15 cellular contexts compared by ENCODE assay signal in genomic region chr1:185467125-185467524, GRCh38.
DNase-seq lines count a peak whose midpoint lies in the region; ATAC-seq, FAIRE-seq and TF ChIP-seq lines count a peak whose summit lies in the region.
"Had no signal": no experiment of that assay in that cellular context is flagged by ENCODE, and none has a peak within 500 bp of the region (broad histone marks: within the 10 kb centered on the region; RNA-seq: fewer than 3 reads in every experiment).

No MANE protein-coding gene starts in this region.

- H3K27me3 ChIP-seq in IMR-90 (ENCODE audit: control insufficient read depth, insufficient read depth, low read length) (peaks cover 7% of the 10 kb centered on the region; the same call in 1 of the 2 replicates), K562 (ENCODE audit: control insufficient read depth in 2 of 2, insufficient read depth in 2 of 2, low read length in 2 of 2) (peaks cover 4% of the 10 kb centered on the region in 2 experiments; a peak in 3 of 5 replicates), trophoblast cell (ENCODE audit: insufficient read depth, low read length) (no peaks in the 10 kb centered on the region)
- no peaks in the 10 kb centered on the region for H3K27me3 ChIP-seq in CD4-positive, alpha-beta T cell (ENCODE audit: control insufficient read depth, insufficient read depth, low read length)
- H3K27me3 ChIP-seq: BLaER1 treated with 17β-estradiol and CSF1 and Interleukin-3, amounts not matched to agents 10 nM and 100 nM had no signal

- TF ChIP-seq RAD21 in IMR-90 (IDR thresholded peaks at IDR 0.05; ENCODE audit: low read length) (no peak), K562 (CRISPR knock-in tag; conservative IDR thresholded peaks at IDR 0.05 in 1 of 2, IDR thresholded peaks at IDR 0.05 in 1 of 2) (peak; percentile 34 to 57)

- no peaks in the 10 kb centered on the region for H3K36me3 ChIP-seq in IMR-90 (ENCODE audit: control insufficient read depth, insufficient read depth, low read length)
- no peaks in the 10 kb centered on the region for H3K36me3 ChIP-seq in K562 (ENCODE audit: control insufficient read depth, insufficient read depth, low read length)
- H3K36me3 ChIP-seq in trophoblast cell (ENCODE audit: control insufficient read depth in 1 of 2, insufficient read depth in 2 of 2, low read length in 2 of 2), result no peaks in the 10 kb centered on the region
- H3K36me3 ChIP-seq: BLaER1 treated with 17β-estradiol and CSF1 and Interleukin-3, amounts not matched to agents 10 nM and 100 nM had no signal

- no peak for TF ChIP-seq POLR2A in IMR-90 (IDR thresholded peaks at IDR 0.05; ENCODE audit: low read depth, low read length)
- TF ChIP-seq POLR2A in K562 (conservative IDR thresholded peaks at IDR 0.05), result no peak

- H2AK9ac ChIP-seq in IMR-90 (replicated peaks; ENCODE audit: low read depth, low read length, poor library complexity), result no peak overlapping the region

- H2AFZ ChIP-seq in IMR-90 (replicated peaks; ENCODE audit: low read length, poor library complexity) (peak overlapping the region; percentile 26), K562 (ENCODE audit: low read depth, low read length) (peak overlapping the region; percentile 36; the same call in 1 of the 2 replicates), trophoblast cell (ENCODE audit: insufficient read depth, low read length, poor library complexity) (no peak overlapping the region)
- H2AFZ ChIP-seq: GM23338 had no signal

- H3K4me2 ChIP-seq in IMR-90 (ENCODE audit: low read depth, low read length), result no peak overlapping the region
- H3K4me2 ChIP-seq in K562 (ENCODE audit: insufficient read depth, low read length), result no peak overlapping the region
- no peak overlapping the region for H3K4me2 ChIP-seq in trophoblast cell (ENCODE audit: low read length)
- H3K4me2 ChIP-seq: BLaER1 treated with 17β-estradiol and CSF1 and Interleukin-3, amounts not matched to agents 10 nM and 100 nM; GM23338 had no signal

- no peak overlapping the region for H3K23ac ChIP-seq in IMR-90 (ENCODE audit: low read depth, low read length)
- H3K23ac ChIP-seq in trophoblast cell (ENCODE audit: low read length), result no peak overlapping the region

- no peak overlapping the region for H3K18ac ChIP-seq in IMR-90 (ENCODE audit: low read depth, low read length)
- no peak overlapping the region for H3K18ac ChIP-seq in trophoblast cell (ENCODE audit: low read length)

- H2BK5ac ChIP-seq in IMR-90 (ENCODE audit: low read depth, low read length, poor library complexity, severe bottlenecking) (no peak overlapping the region), trophoblast cell (ENCODE audit: low read depth, low read length, poor library complexity) (no peak overlapping the region)

- BruUV-seq in IMR-90 (replicated peaks; lab: Mats Ljungman, UMichigan) (no TSS peak), K562 (replicated peaks; lab: Mats Ljungman, UMichigan) (no TSS peak)

- H4K5ac ChIP-seq in IMR-90 (ENCODE audit: low read depth, low read length), result no peak overlapping the region

- no peak overlapping the region for H3K4me3 Mint-ChIP-seq in CD4-positive, alpha-beta T cell
- H3K4me3 Mint-ChIP-seq: CD8-positive, alpha-beta memory T cell; GM23338 had no signal

- H3K4me1 Mint-ChIP-seq in CD4-positive, alpha-beta T cell (ENCODE audit: low read depth), result no peaks in the 10 kb centered on the region
- H3K4me1 Mint-ChIP-seq: GM23338 had no signal

- no peak for TF ChIP-seq EP300 in K562 (IDR thresholded peaks at IDR 0.05; ENCODE audit: low read length)

- DNase-seq in IMR-90, result no peak
- DNase-seq in K562 (ENCODE audit: extremely low read depth in 1 of 4, low spot score in 3 of 4), result peak in 1 of 4 experiments; percentile 30
- no peak for DNase-seq in trophoblast cell
- no peak for DNase-seq in stimulated activated naive CD4-positive, alpha-beta T cell treated with Interleukin-2 at 50 U/mL for 16 hours (lab: John Stamatoyannopoulos, UW)
- DNase-seq in CD4-positive, alpha-beta T cell, result no peak
- DNase-seq: ACHN; Caco-2; CD8-positive, alpha-beta memory T cell; DND-41; GDM1; H7 had no signal

- dilution Hi-C loops in IMR-90 (cut with HindIII; ENCODE audit: low sequenced_read_pairs, unreplicated experiment), result no loop called here

- no peak overlapping the region for H4K8ac ChIP-seq in IMR-90 (ENCODE audit: low read depth in 2 of 2, low read length in 2 of 2)
- H4K8ac ChIP-seq in trophoblast cell (ENCODE audit: low read depth, low read length), result no peak overlapping the region

- no peak overlapping the region for H4K12ac ChIP-seq in trophoblast cell (ENCODE audit: low read depth, low read length)

- FAIRE-seq in K562 (lab: Jason Lieb, UNC), result no peak

- no peaks in the 10 kb centered on the region for H3K9me3 ChIP-seq in IMR-90 (ENCODE audit: control insufficient read depth, insufficient read depth, low read length)
- no peaks in the 10 kb centered on the region for H3K9me3 ChIP-seq in K562 (replicated peaks; ENCODE audit: control insufficient read depth, insufficient read depth, low read depth, low read length)
- H3K9me3 ChIP-seq in trophoblast cell (ENCODE audit: insufficient read depth, low read depth, low read length), result no peaks in the 10 kb centered on the region
- H3K9me3 ChIP-seq in CD4-positive, alpha-beta T cell (ENCODE audit: control insufficient read depth, low read length), result no peaks in the 10 kb centered on the region
- H3K9me3 ChIP-seq: BLaER1 treated with 17β-estradiol and CSF1 and Interleukin-3, amounts not matched to agents 10 nM and 100 nM; Caco-2 had no signal

- no peaks in the 10 kb centered on the region for H3K9me1 ChIP-seq in IMR-90 (ENCODE audit: insufficient read depth, low read length)
- no peaks in the 10 kb centered on the region for H3K9me1 ChIP-seq in K562 (ENCODE audit: control insufficient read depth, insufficient read depth, low read length)

- no peaks in the 10 kb centered on the region for H3K9me3 Mint-ChIP-seq in CD4-positive, alpha-beta T cell
- H3K9me3 Mint-ChIP-seq: CD8-positive, alpha-beta memory T cell; GM23338 had no signal

- H2BK120ac ChIP-seq in IMR-90 (ENCODE audit: low read depth, low read length), result no peak overlapping the region
- no peak overlapping the region for H2BK120ac ChIP-seq in trophoblast cell (ENCODE audit: insufficient read depth, low read length, poor library complexity)

- no peak overlapping the region for H2BK15ac ChIP-seq in IMR-90 (ENCODE audit: low read depth, low read length)

- H3K4me1 ChIP-seq in IMR-90 (ENCODE audit: control insufficient read depth, insufficient read depth, low read length) (0 out of 2 replicates have a peak, but pooled peaks cover 2% of the 10 kb centered on the region), K562 (replicated peaks in 1 of 2; ENCODE audit: control insufficient read depth in 2 of 2, insufficient read depth in 2 of 2, low read length in 2 of 2) (peaks cover 0 to 8% of the 10 kb centered on the region in 2 experiments; a peak in 2 of 5 replicates), trophoblast cell (ENCODE audit: control insufficient read depth in 1 of 2, insufficient read depth in 2 of 2, low read length in 2 of 2) (peaks cover 0 to 7% of the 10 kb centered on the region in 2 experiments)

- H3K27me3 Mint-ChIP-seq in CD4-positive, alpha-beta T cell, result no peaks in the 10 kb centered on the region

- H2BK20ac ChIP-seq in IMR-90 (ENCODE audit: low read depth, low read length), result no peak overlapping the region

- H3K36me3 Mint-ChIP-seq in CD4-positive, alpha-beta T cell (ENCODE audit: low read depth), result no peaks in the 10 kb centered on the region
- H3K36me3 Mint-ChIP-seq: CD8-positive, alpha-beta memory T cell had no signal

- peak overlapping the region; percentile 43 for H2BK12ac ChIP-seq in trophoblast cell (ENCODE audit: low read length)

- in situ Hi-C loops in IMR-90 (cut with MboI; ENCODE audit: low sequenced_read_pairs), result no loop called here
- in situ Hi-C loops in K562 (cut with MboI), result no loop called here

- no peak for ATAC-seq in IMR-90 (ENCODE audit: low read depth)
- ATAC-seq in K562, result peak; percentile 86
- no peak for ATAC-seq in HG03432 (IDR thresholded peaks at IDR 0.05; ENCODE audit: unreplicated experiment)
- ATAC-seq in CD4-positive, alpha-beta T cell (ENCODE audit: poor library complexity), result no peak
- ATAC-seq: GM23338 had no signal

- H3K27ac ChIP-seq in 22Rv1 (no peak overlapping the region), IMR-90 (ENCODE audit: insufficient read depth, low read length) (no peak overlapping the region), K562 (ENCODE audit: extremely low read depth, low read depth, low read length) (no peak overlapping the region), trophoblast cell (ENCODE audit: low read depth, low read length) (no peak overlapping the region)
- H3K27ac ChIP-seq in CD4-positive, alpha-beta T cell (ENCODE audit: low read depth, low read length), result no peak overlapping the region
- H3K27ac ChIP-seq: BLaER1 treated with 17β-estradiol and CSF1 and Interleukin-3, amounts not matched to agents 10 nM and 100 nM had no signal

- H4K20me1 ChIP-seq in IMR-90 (ENCODE audit: insufficient read depth, low read length) (no peaks in the 10 kb centered on the region), K562 (replicated peaks; ENCODE audit: control insufficient read depth, insufficient read depth, low read length) (no peaks in the 10 kb centered on the region)
- H4K20me1 ChIP-seq: BLaER1 treated with 17β-estradiol and CSF1 and Interleukin-3, amounts not matched to agents 10 nM and 100 nM had no signal

- no peak overlapping the region for H3K56ac ChIP-seq in IMR-90 (ENCODE audit: extremely low read depth, insufficient read depth, low read length)

- 70% methylated on average over 2 of the region's 7 CpGs; no CpG with 5 or more reads in 1 of the 2 experiments for WGBS in IMR-90 (ENCODE audit: extremely low coverage in 2 of 2, insufficient read length in 1 of 2), 2 experiments
- WGBS in K562 (ENCODE audit: insufficient coverage, low coverage, missing lambda C conversion rate), result 1% methylated on average over 7 of the region's 7 CpGs
- no CpG with 5 or more reads among the region's 7 CpGs for WGBS in trophoblast cell (ENCODE audit: extremely low coverage, insufficient coverage, insufficient read length)

- no peak overlapping the region for H3K4ac ChIP-seq in IMR-90 (ENCODE audit: low read depth, low read length)
- no peak overlapping the region for H3K4ac ChIP-seq in trophoblast cell (ENCODE audit: low read depth, low read length)

- intact Hi-C loops in IMR-90 (cut with micrococcal nuclease) (no loop called here), K562 (cut with micrococcal nuclease) (loop anchor here (5.0 kb wide), 1 partner anchor 150 kb away; the partner anchor contains the start of gene IVNS1ABP)
- intact Hi-C loops in CD4-positive, alpha-beta T cell (cut with DNase I, micrococcal nuclease), result no loop called here

- CTCF ChIA-PET in IMR-90 (lab: Yijun Ruan, JAX), result no interaction called here
- CTCF ChIA-PET in K562 (lab: Yijun Ruan, JAX; ENCODE audit: low intra/inter-chr PET ratio), result no interaction called here
- CTCF ChIA-PET in CD4-positive, alpha-beta T cell (lab: Charles Lee), result interaction anchor here (1.2 kb wide), 1 partner anchor 17 kb away, joined by 3 read pairs; no protein-coding TSS in a partner anchor

- H3K27ac Mint-ChIP-seq in CD4-positive, alpha-beta T cell, result no peak overlapping the region
- H3K27ac Mint-ChIP-seq: CD8-positive, alpha-beta memory T cell; GM23338 had no signal

- POLR2A ChIA-PET in IMR-90 (lab: Charles Lee; ENCODE audit: unreplicated experiment) (no interaction called here), K562 (lab: Yijun Ruan, JAX) (interaction anchor here (0.6 to 0.7 kb wide), 2 partner anchors 9 to 278 kb away, joined by 3 read pairs; no protein-coding TSS in a partner anchor)
- POLR2A ChIA-PET in CD4-positive, alpha-beta T cell (lab: Charles Lee), result interaction anchor here (0.6 kb wide), 1 partner anchor 43 kb away, joined by 5 read pairs; no protein-coding TSS in a partner anchor

- H3K4me3 ChIP-seq in IMR-90 (ENCODE audit: insufficient read depth, low read depth, low read length) (no peak overlapping the region), K562 (no peak overlapping the region), trophoblast cell (ENCODE audit: low read depth, low read length) (no peak overlapping the region)
- H3K4me3 ChIP-seq: BLaER1 treated with 17β-estradiol and CSF1 and Interleukin-3, amounts not matched to agents 10 nM and 100 nM; GM23338 had no signal

- no peaks in the 10 kb centered on the region for H3K79me1 ChIP-seq in IMR-90 (ENCODE audit: low read depth in 1 of 2, low read length in 2 of 2)
- H3K79me1 ChIP-seq in trophoblast cell (ENCODE audit: low read length), result no peaks in the 10 kb centered on the region

- no peaks in the 10 kb centered on the region for H3K79me2 ChIP-seq in K562 (ENCODE audit: control insufficient read depth, insufficient read depth, low read length)
- H3K79me2 ChIP-seq in trophoblast cell (ENCODE audit: control insufficient read depth, insufficient read depth, low read length, poor library complexity), result no peaks in the 10 kb centered on the region

- no peak overlapping the region for H3K9ac ChIP-seq in IMR-90 (ENCODE audit: low read depth, low read length)
- H3K9ac ChIP-seq in K562 (ENCODE audit: insufficient read depth in 1 of 2, low read depth in 2 of 2, low read length in 2 of 2), result no peak overlapping the region
- H3K9ac ChIP-seq in trophoblast cell (ENCODE audit: low read length), result no peak overlapping the region
- H3K9ac ChIP-seq: BLaER1 treated with 17β-estradiol and CSF1 and Interleukin-3, amounts not matched to agents 10 nM and 100 nM had no signal

- H3K14ac ChIP-seq in IMR-90 (replicated peaks; ENCODE audit: low read depth, low read length) (no peak overlapping the region), trophoblast cell (ENCODE audit: low read length) (no peak overlapping the region)

- no peak overlapping the region for H4K91ac ChIP-seq in IMR-90 (ENCODE audit: insufficient read depth, low read depth, low read length)
- no peak overlapping the region for H4K91ac ChIP-seq in trophoblast cell (ENCODE audit: low read depth, low read length)

- TF ChIP-seq CTCF in 22Rv1 (IDR thresholded peaks at IDR 0.05) (peak; percentile 11; the same call in 1 of the 2 replicates), IMR-90 (conservative IDR thresholded peaks at IDR 0.05; ENCODE audit: low read depth, low read length) (no peak), K562 (IDR thresholded peaks at IDR 0.05 in 2 of 3, conservative IDR thresholded peaks at IDR 0.05 in 1 of 3; ENCODE audit: insufficient read depth in 2 of 3, low read depth in 1 of 3, low read length in 3 of 3) (peak; percentile 5 to 47 (median 35); a peak in 2 of 6 replicates)
- TF ChIP-seq CTCF in CD4-positive, alpha-beta T cell (IDR thresholded peaks at IDR 0.05), result no peak

- H2AK5ac ChIP-seq in IMR-90 (ENCODE audit: low read depth, low read length), result no peak overlapping the region
- no peak overlapping the region for H2AK5ac ChIP-seq in trophoblast cell (ENCODE audit: low read length)

Comparison
In these comparisons a context has a peak if more than half of its experiments do, and no peak if none do; other contexts are left out.
1. CTCF ChIP-seq: peak in 22Rv1 (single experiment) and K562 (3 of 3); none in IMR-90 (single experiment) and CD4-positive, alpha-beta T cell (single experiment).